In genomic region chr2:12607971-12608370, GRCh38 we compare ENCODE assay signal across 17 cellular contexts.
DNase-seq lines count a peak whose midpoint lies in the region; ATAC-seq and TF ChIP-seq lines count a peak whose summit lies in the region.
"Had no signal": no experiment of that assay in that cellular context is flagged by ENCODE, and none has a peak within 500 bp of the region (broad histone marks: within the 10 kb centered on the region; RNA-seq: fewer than 3 reads in every experiment).

No MANE protein-coding gene starts in this region.

- H3K27ac Mint-ChIP-seq in MCF 10A (ENCODE audit: low read depth, unreplicated experiment) = no peak overlapping the region
- H3K27ac Mint-ChIP-seq: T-cell had no signal

- DNase-seq in MCF 10A (ENCODE audit: unreplicated experiment) = peak; percentile 28
- no peak for DNase-seq in breast epithelium (ENCODE audit: low spot score in 2 of 2)
- peak; percentile 67 for DNase-seq in RPMI7951 (ENCODE audit: low read depth)
- peak; percentile 70 for DNase-seq in epithelial cell of prostate (ENCODE audit: low read depth, low spot score)
- no peak for DNase-seq in stimulated activated naive CD8-positive, alpha-beta T cell treated with anti-CD3 and anti-CD28 coated beads, Interleukin-15, Interleukin-2, amounts not matched to agents 100 U/mL and 50 U/mL, for 24 hours
- no peak for DNase-seq in pons (ENCODE audit: low spot score)
- DNase-seq: activated effector memory CD4-positive, alpha-beta T cell treated with Interleukin-2 at 50 U/mL for 16 hours; CD8-positive, alpha-beta memory T cell; DMS79 treated with DMSO at 0.1 percent for 48 hours; mucosa of descending colon; NCI-H187; NCI-H345; retina; T-cell had no signal

- H3K4me1 ChIP-seq in breast epithelium = no peaks in the 10 kb centered on the region

- POLR2A ChIA-PET in MCF 10A (lab: Yijun Ruan, JAX) = no interaction called here

- no TSS peak for BruUV-seq in MCF 10A (replicated peaks; lab: Mats Ljungman, UMichigan)

- peak; percentile 98 for ATAC-seq in stimulated activated naive CD8-positive, alpha-beta T cell treated with anti-CD3 and anti-CD28 coated beads, Interleukin-15, Interleukin-2, amounts not matched to agents 100 U/mL and 50 U/mL, for 24 hours
- ATAC-seq in GM21717 (IDR thresholded peaks at IDR 0.05; ENCODE audit: unreplicated experiment) = no peak
- ATAC-seq in GM21360 (IDR thresholded peaks at IDR 0.05; ENCODE audit: unreplicated experiment) = no peak
- ATAC-seq: mucosa of descending colon, T-cell had no signal

- no peaks in the 10 kb centered on the region for H3K36me3 Mint-ChIP-seq in MCF 10A (ENCODE audit: insufficient read depth, unreplicated experiment)
- H3K36me3 Mint-ChIP-seq: T-cell had no signal

- H3K36me3 ChIP-seq in breast epithelium = no peaks in the 10 kb centered on the region
- H3K36me3 ChIP-seq: ascending aorta had no signal

- no peaks in the 10 kb centered on the region for H3K27me3 Mint-ChIP-seq in MCF 10A (ENCODE audit: insufficient read depth, unreplicated experiment)
- H3K27me3 Mint-ChIP-seq: CD8-positive, alpha-beta memory T cell; T-cell had no signal

- H3K4me3 Mint-ChIP-seq in MCF 10A (ENCODE audit: unreplicated experiment) = no peak overlapping the region
- H3K4me3 Mint-ChIP-seq: CD8-positive, alpha-beta memory T cell; T-cell had no signal

- TF ChIP-seq POLR2A in breast epithelium (IDR thresholded peaks at IDR 0.05) = no peak

- no peak for TF ChIP-seq CTCF in MCF 10A (IDR thresholded peaks at IDR 0.05; ENCODE audit: unreplicated experiment)
- no peak for TF ChIP-seq CTCF in breast epithelium (IDR thresholded peaks at IDR 0.05)

- intact Hi-C loops in MCF 10A (cut with micrococcal nuclease) = no loop called here
- intact Hi-C loops in breast epithelium (cut with DNase I; ENCODE audit: low total_unique reads) = no loop called here

- no peaks in the 10 kb centered on the region for H3K9me3 Mint-ChIP-seq in MCF 10A (ENCODE audit: unreplicated experiment)

- CTCF ChIA-PET in MCF 10A (lab: Yijun Ruan, JAX) = no interaction called here

- no peaks in the 10 kb centered on the region for H3K9me3 ChIP-seq in breast epithelium
- H3K9me3 ChIP-seq: ascending aorta, mucosa of descending colon had no signal

- no peak overlapping the region for H3K27ac ChIP-seq in breast epithelium
- no peak overlapping the region for H3K27ac ChIP-seq in epithelial cell of prostate
- H3K27ac ChIP-seq: ascending aorta had no signal

- peaks cover 5% of the 10 kb centered on the region for H3K4me1 Mint-ChIP-seq in MCF 10A (ENCODE audit: insufficient read depth, unreplicated experiment)

- H3K27me3 ChIP-seq in breast epithelium = no peaks in the 10 kb centered on the region
- H3K27me3 ChIP-seq: ascending aorta had no signal

- no peak overlapping the region for H3K4me3 ChIP-seq in breast epithelium
- H3K4me3 ChIP-seq: ascending aorta, mucosa of descending colon had no signal

Comparison
In these comparisons a context has a peak if more than half of its experiments do, and no peak if none do; other contexts are left out.
1. DNase-seq: peak in MCF 10A (single experiment), RPMI7951 (single experiment) and epithelial cell of prostate (single experiment); none in breast epithelium (0 of 2), stimulated activated naive CD8-positive, alpha-beta T cell treated with anti-CD3 and anti-CD28 coated beads, Interleukin-15, Interleukin-2, amounts not matched to agents 100 U/mL and 50 U/mL, for 24 hours (single experiment) and pons (single experiment).